Comparison of ENCODE assay signal across 17 cellular contexts in the genomic region with DNA sequence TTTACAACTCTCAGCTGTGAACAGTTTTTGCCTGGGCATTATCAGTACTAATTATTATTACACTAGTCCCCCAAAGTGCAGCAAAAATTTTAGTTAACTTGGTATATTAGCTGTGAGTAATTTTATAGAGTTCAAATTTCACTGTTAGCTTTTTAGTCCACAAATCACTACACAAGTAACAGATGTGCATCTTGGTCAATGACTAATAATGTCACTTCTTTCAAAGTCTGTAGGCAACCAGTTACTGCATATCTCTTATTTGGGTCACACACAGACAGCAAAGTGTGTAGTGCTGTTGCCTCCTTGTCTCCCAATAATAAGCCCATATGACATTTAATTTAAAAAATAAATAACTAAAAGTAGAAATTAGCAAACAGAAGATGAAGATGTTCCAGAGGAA.
DNase-seq lines count a peak whose midpoint lies in the region; ATAC-seq lines count a peak whose summit lies in the region.
"Had no signal": no experiment of that assay in that cellular context is flagged by ENCODE, and none has a peak within 500 bp of the region (broad histone marks: within the 10 kb centered on the region; RNA-seq: fewer than 3 reads in every experiment).

No MANE protein-coding gene starts in this region.

- H3K4me3 Mint-ChIP-seq in activated T-helper 17 cell treated with anti-CD3 and anti-CD28 coated beads, Interleukin-2, amount 50 U/mL, for 72 hours = no peak overlapping the region
- H3K4me3 Mint-ChIP-seq: CD8-positive, alpha-beta T cell had no signal

- no peaks in the 10 kb centered on the region for H3K4me1 Mint-ChIP-seq in activated T-helper 17 cell treated with anti-CD3 and anti-CD28 coated beads, Interleukin-2, amount 50 U/mL, for 72 hours

- no peaks in the 10 kb centered on the region for H3K9me3 Mint-ChIP-seq in activated T-helper 17 cell treated with anti-CD3 and anti-CD28 coated beads, Interleukin-2, amount 50 U/mL, for 72 hours
- H3K9me3 Mint-ChIP-seq: CD8-positive, alpha-beta T cell had no signal

- no peak overlapping the region for H3K27ac Mint-ChIP-seq in activated T-helper 17 cell treated with anti-CD3 and anti-CD28 coated beads, Interleukin-2, amount 50 U/mL, for 72 hours
- H3K27ac Mint-ChIP-seq: CD8-positive, alpha-beta T cell had no signal

- no peaks in the 10 kb centered on the region for H3K27me3 Mint-ChIP-seq in activated T-helper 17 cell treated with anti-CD3 and anti-CD28 coated beads, Interleukin-2, amount 50 U/mL, for 72 hours

- no peaks in the 10 kb centered on the region for H3K36me3 Mint-ChIP-seq in activated T-helper 17 cell treated with anti-CD3 and anti-CD28 coated beads, Interleukin-2, amount 50 U/mL, for 72 hours (ENCODE audit: low read depth)

- ATAC-seq in HG02885 (IDR thresholded peaks at IDR 0.05; ENCODE audit: poor library complexity, unreplicated experiment) = peak; percentile 45
- peak; percentile 19 for ATAC-seq in activated T-helper 17 cell treated with anti-CD3 and anti-CD28 coated beads, Interleukin-2, amount 50 U/mL, for 72 hours (replicated peaks)
- no peak for ATAC-seq in GM21619 (IDR thresholded peaks at IDR 0.05; ENCODE audit: unreplicated experiment)
- ATAC-seq: CD8-positive, alpha-beta T cell had no signal

- peak; percentile 5 for DNase-seq in EL
- peak; percentile 26 for DNase-seq in myocyte (ENCODE audit: low read depth)
- DNase-seq in middle frontal gyrus (ENCODE audit: extremely low spot score, low spot score) = no peak
- DNase-seq in activated naive CD4-positive, alpha-beta T cell (lab: John Stamatoyannopoulos, UW) = no peak
- no peak for DNase-seq in NK-92 treated with Interleukin-12 subunit alpha and Interleukin-12 subunit beta, amount 100 ng/mL, for 24 hours (lab: John Stamatoyannopoulos, UW)
- DNase-seq: Calu3; CD8-positive, alpha-beta T cell; H7; NCI-H1048; NCI-H1436; NCI-H1930; NCI-H226; NCI-H524 treated with DMSO at 0.1 percent for 48 hours; SJCRH30 had no signal

Comparison
In these comparisons a context has a peak if more than half of its experiments do, and no peak if none do; other contexts are left out.
1. DNase-seq: peak in EL (single experiment) and myocyte (single experiment); none in middle frontal gyrus (single experiment), activated naive CD4-positive, alpha-beta T cell (0 of 4) and NK-92 treated with Interleukin-12 subunit alpha and Interleukin-12 subunit beta, amount 100 ng/mL, for 24 hours (single experiment).